8 cellular contexts compared by ENCODE assay signal in the genomic region with DNA sequence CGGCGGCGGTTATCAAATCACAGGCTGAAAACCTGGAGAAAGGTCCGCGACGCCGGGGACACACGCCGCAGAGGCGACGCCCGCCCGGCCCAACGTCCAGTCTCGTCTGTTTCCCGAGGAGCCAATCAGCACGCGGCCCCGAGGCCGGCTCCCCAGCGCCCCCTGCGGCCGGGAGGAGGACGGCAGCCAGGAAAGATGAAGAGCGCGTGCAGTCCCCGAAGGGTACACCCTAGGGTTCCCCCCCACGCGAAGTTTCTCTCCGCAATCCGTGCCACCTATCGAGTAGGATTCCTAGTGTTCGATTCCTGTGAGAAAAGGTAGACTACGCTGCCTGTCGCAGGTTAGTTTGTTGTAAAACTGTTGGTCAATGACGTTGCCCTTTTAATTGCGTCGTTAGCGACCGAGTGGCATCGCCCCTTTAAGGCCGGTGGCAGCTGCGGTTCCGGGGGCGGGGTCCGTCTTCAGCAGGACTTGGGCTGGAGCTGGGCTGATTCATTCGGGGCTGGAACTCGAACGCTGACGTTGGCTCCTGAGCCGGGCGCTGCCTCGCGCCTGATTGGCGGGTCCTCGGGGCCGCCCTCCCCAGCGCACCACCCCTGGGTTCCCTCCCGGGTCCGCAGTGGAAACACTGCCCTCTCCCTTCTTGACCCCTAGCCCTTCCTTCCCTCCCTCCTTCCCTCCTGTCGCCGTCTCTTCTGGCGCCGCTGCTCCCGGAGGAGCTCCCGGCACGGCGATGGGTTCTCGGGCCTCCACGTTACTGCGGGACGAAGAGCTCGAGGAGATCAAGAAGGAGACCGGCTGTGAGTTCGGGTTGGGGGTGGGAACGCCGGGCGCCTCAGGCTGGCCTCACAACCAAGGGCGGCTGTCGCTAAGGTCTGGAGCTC. TPM values are rescaled to one million over a fixed set of nuclear protein-coding genes. Genes with fewer than 3 reads are reported as not detected.
A peak's percentile ranks its signal among the peaks of the same experiment; 100 is the strongest.
DNase-seq lines count a peak whose midpoint lies in the region; ATAC-seq and TF ChIP-seq lines count a peak whose summit lies in the region.

CHP1 (plus strand) TSS at position 619 of the 884 bp plus-strand sequence; CDS start at position 734, 115 bp downstream.
A gene with protein sequence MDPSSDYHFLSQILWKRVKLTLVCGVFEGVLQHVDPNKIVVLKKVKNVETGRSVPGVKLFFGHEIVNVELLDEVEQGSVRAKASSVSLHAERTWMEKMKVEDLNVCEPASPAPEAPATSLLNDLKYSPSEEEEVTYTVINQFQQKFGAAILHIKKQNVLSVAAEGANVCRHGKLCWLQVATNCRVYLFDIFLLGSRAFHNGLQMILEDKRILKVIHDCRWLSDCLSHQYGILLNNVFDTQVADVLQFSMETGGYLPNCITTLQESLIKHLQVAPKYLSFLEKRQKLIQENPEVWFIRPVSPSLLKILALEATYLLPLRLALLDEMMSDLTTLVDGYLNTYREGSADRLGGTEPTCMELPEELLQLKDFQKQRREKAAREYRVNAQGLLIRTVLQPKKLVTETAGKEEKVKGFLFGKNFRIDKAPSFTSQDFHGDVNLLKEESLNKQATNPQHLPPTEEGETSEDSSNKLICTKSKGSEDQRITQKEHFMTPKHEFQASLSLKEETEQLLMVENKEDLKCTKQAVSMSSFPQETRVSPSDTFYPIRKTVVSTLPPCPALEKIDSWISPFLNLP (minus strand): TSS at position 108 of the 884 bp plus-strand sequence. CDS start 4,182 bp downstream, outside the sequence.

- no peaks in the 10 kb centered on the region for H3K9me3 Mint-ChIP-seq in activated T-helper 2 cell treated with anti-CD3 and anti-CD28 coated beads, Interferon-gamma antibody, Interleukin-2, Interleukin-4, amounts not matched to agents 10 μg/mL and 5 μg/mL and 100 μg/mL, durations not matched to agents 14 hours and 24 hours and 36 hours
- H3K9me3 Mint-ChIP-seq in naive thymus-derived CD8-positive, alpha-beta T cell = no peaks in the 10 kb centered on the region
- H3K9me3 Mint-ChIP-seq in stimulated activated naive B cell treated with anti-CD40 and anti-IgM and Interleukin-4, amounts not matched to agents 10 μg/mL and 1 μg/mL and 100 μg/mL, for 72 hours = no peaks in the 10 kb centered on the region

- H3K4me1 Mint-ChIP-seq in activated T-helper 2 cell treated with anti-CD3 and anti-CD28 coated beads, Interferon-gamma antibody, Interleukin-2, Interleukin-4, amounts not matched to agents 10 μg/mL and 5 μg/mL and 100 μg/mL, durations not matched to agents 14 hours and 24 hours and 36 hours (ENCODE audit: low read depth) = peaks cover 24% of the 10 kb centered on the region
- H3K4me1 Mint-ChIP-seq in naive thymus-derived CD8-positive, alpha-beta T cell = peaks cover 15 to 37% (median 29%) of the 10 kb centered on the region in 4 donors
- H3K4me1 Mint-ChIP-seq in stimulated activated naive B cell treated with anti-CD40 and anti-IgM and Interleukin-4, amounts not matched to agents 10 μg/mL and 1 μg/mL and 100 μg/mL, for 72 hours = peaks cover 11 to 30% of the 10 kb centered on the region in 2 donors

- ATAC-seq in naive thymus-derived CD8-positive, alpha-beta T cell = peak; percentile 92 to 96
- peak; percentile 98 for ATAC-seq in stimulated activated naive B cell treated with anti-CD40 and anti-IgM and Interleukin-4, amounts not matched to agents 10 μg/mL and 1 μg/mL and 100 μg/mL, for 72 hours (replicated peaks)

- H3K27ac Mint-ChIP-seq in activated T-helper 2 cell treated with anti-CD3 and anti-CD28 coated beads, Interferon-gamma antibody, Interleukin-2, Interleukin-4, amounts not matched to agents 10 μg/mL and 5 μg/mL and 100 μg/mL, durations not matched to agents 14 hours and 24 hours and 36 hours = peak within 1 kb of the TSS; percentile 85
- H3K27ac Mint-ChIP-seq in naive thymus-derived CD8-positive, alpha-beta T cell = peak within 1 kb of the TSS; percentile 77 to 95 (median 93)
- H3K27ac Mint-ChIP-seq in stimulated activated naive B cell treated with anti-CD40 and anti-IgM and Interleukin-4, amounts not matched to agents 10 μg/mL and 1 μg/mL and 100 μg/mL, for 72 hours = peak within 1 kb of the TSS; percentile 98

- peak within 1 kb of the TSS; percentile 96 for H3K4me3 ChIP-seq in LNCaP clone FGC (ENCODE audit: low read depth, low read length)

- peak within 1 kb of the TSS; percentile 87 for H3K4me3 Mint-ChIP-seq in activated T-helper 2 cell treated with anti-CD3 and anti-CD28 coated beads, Interferon-gamma antibody, Interleukin-2, Interleukin-4, amounts not matched to agents 10 μg/mL and 5 μg/mL and 100 μg/mL, durations not matched to agents 14 hours and 24 hours and 36 hours (ENCODE audit: low read depth)
- peak within 1 kb of the TSS; percentile 88 to 94 (median 92) for H3K4me3 Mint-ChIP-seq in naive thymus-derived CD8-positive, alpha-beta T cell
- H3K4me3 Mint-ChIP-seq in stimulated activated naive B cell treated with anti-CD40 and anti-IgM and Interleukin-4, amounts not matched to agents 10 μg/mL and 1 μg/mL and 100 μg/mL, for 72 hours = peak within 1 kb of the TSS; percentile 97

- H3K27me3 Mint-ChIP-seq in activated T-helper 2 cell treated with anti-CD3 and anti-CD28 coated beads, Interferon-gamma antibody, Interleukin-2, Interleukin-4, amounts not matched to agents 10 μg/mL and 5 μg/mL and 100 μg/mL, durations not matched to agents 14 hours and 24 hours and 36 hours (ENCODE audit: low read depth) = peaks cover 8% of the 10 kb centered on the region
- peaks cover 0 to 2% (median 0%) of the 10 kb centered on the region in 5 donors for H3K27me3 Mint-ChIP-seq in naive thymus-derived CD8-positive, alpha-beta T cell
- H3K27me3 Mint-ChIP-seq in stimulated activated naive B cell treated with anti-CD40 and anti-IgM and Interleukin-4, amounts not matched to agents 10 μg/mL and 1 μg/mL and 100 μg/mL, for 72 hours = no peaks in the 10 kb centered on the region

- intact Hi-C loops in activated T-helper 2 cell treated with anti-CD3 and anti-CD28 coated beads, Interferon-gamma antibody, Interleukin-2, Interleukin-4, amounts not matched to agents 10 μg/mL and 5 μg/mL and 100 μg/mL, durations not matched to agents 14 hours and 24 hours and 36 hours (cut with micrococcal nuclease) = loop anchor here (1.0 to 2.0 kb wide), 6 partner anchors 52 to 430 kb away; partner anchors contain the start of genes CHAC1, DNAJC17, MGA and NUSAP1

- TF ChIP-seq CTCF in LNCaP clone FGC (IDR thresholded peaks at IDR 0.05; ENCODE audit: control insufficient read depth, extremely low read depth, insufficient read depth) = peak; percentile 81

- no peaks in the 10 kb centered on the region for H3K36me3 Mint-ChIP-seq in activated T-helper 2 cell treated with anti-CD3 and anti-CD28 coated beads, Interferon-gamma antibody, Interleukin-2, Interleukin-4, amounts not matched to agents 10 μg/mL and 5 μg/mL and 100 μg/mL, durations not matched to agents 14 hours and 24 hours and 36 hours (ENCODE audit: low read depth)
- no peaks in the 10 kb centered on the region for H3K36me3 Mint-ChIP-seq in naive thymus-derived CD8-positive, alpha-beta T cell
- H3K36me3 Mint-ChIP-seq in stimulated activated naive B cell treated with anti-CD40 and anti-IgM and Interleukin-4, amounts not matched to agents 10 μg/mL and 1 μg/mL and 100 μg/mL, for 72 hours = peaks cover 0 to 2% of the 10 kb centered on the region in 2 donors

- POLR2A ChIA-PET in naive thymus-derived CD8-positive, alpha-beta T cell (lab: Charles Lee) = interaction anchor here (0.6 to 1.5 kb wide), 9 partner anchors 12 to 1123 kb away, joined by 3 to 11 read pairs (median 4); partner anchors contain the start of genes BMF, INO80, NUSAP1 and OIP5

- peak; percentile 98 for DNase-seq in ELR (ENCODE audit: low read depth)
- peak; percentile 97 for DNase-seq in H4 (ENCODE audit: low spot score)
- DNase-seq in LNCaP clone FGC (ENCODE audit: low read depth) = peak; percentile 95
- peak; percentile 94 for DNase-seq in RPMI8226
- DNase-seq in activated T-helper 2 cell treated with anti-CD3 and anti-CD28 coated beads, Interferon-gamma antibody, Interleukin-2, Interleukin-4, amounts not matched to agents 10 μg/mL and 5 μg/mL and 100 μg/mL, durations not matched to agents 14 hours and 24 hours and 36 hours (ENCODE audit: low spot score) = peak; percentile 96
- DNase-seq in fibroblast of peridontal ligament (ENCODE audit: extremely low read depth) = peak; percentile 97
- DNase-seq in naive thymus-derived CD8-positive, alpha-beta T cell = peak; percentile 80 to 97 (median 91)
- DNase-seq in stimulated activated naive B cell treated with anti-CD40 and anti-IgM and Interleukin-4, amounts not matched to agents 10 μg/mL and 1 μg/mL and 100 μg/mL, for 72 hours = peak; percentile 95

RNA-seq across cellular contexts. Expression of gene CHP1, which starts in this region (rescaled TPM):
- 71.6 and 134 TPM in 2 replicates for total RNA-seq in H4 (2014; rRNA removed; shearing (Covaris generic))
- 58.3 and 58.6 TPM in 2 replicates for total RNA-seq in activated T-helper 2 cell treated with anti-CD3 and anti-CD28 coated beads, Interferon-gamma antibody, Interleukin-2, Interleukin-4, amounts not matched to agents 10 μg/mL and 5 μg/mL and 100 μg/mL, durations not matched to agents 14 hours and 24 hours and 36 hours
- total RNA-seq in naive thymus-derived CD8-positive, alpha-beta T cell = 10 to 100 TPM; 21.1 to 23.9 TPM
- polyA plus RNA-seq in naive thymus-derived CD8-positive, alpha-beta T cell = 10 to 100 TPM; 11.3 to 21.7 (median 12.5) TPM

RNA-seq across cellular contexts. Expression of the second gene that starts in this region (rescaled TPM):
- 0.12 TPM in 1 of 2 replicates, not detected in the other for total RNA-seq in H4 (2014; rRNA removed; shearing (Covaris generic))
- not detected in 2 replicates for total RNA-seq in activated T-helper 2 cell treated with anti-CD3 and anti-CD28 coated beads, Interferon-gamma antibody, Interleukin-2, Interleukin-4, amounts not matched to agents 10 μg/mL and 5 μg/mL and 100 μg/mL, durations not matched to agents 14 hours and 24 hours and 36 hours
- not detected for total RNA-seq in naive thymus-derived CD8-positive, alpha-beta T cell
- polyA plus RNA-seq in naive thymus-derived CD8-positive, alpha-beta T cell = not detected

Comparison
In these comparisons a context has a peak if more than half of its experiments do, and no peak if none do; other contexts are left out.
1. Peak in every context shown above with its lines: DNase-seq, ATAC-seq and H3K4me3 ChIP-seq.